27 cellular contexts compared by ENCODE assay signal in the genomic region with DNA sequence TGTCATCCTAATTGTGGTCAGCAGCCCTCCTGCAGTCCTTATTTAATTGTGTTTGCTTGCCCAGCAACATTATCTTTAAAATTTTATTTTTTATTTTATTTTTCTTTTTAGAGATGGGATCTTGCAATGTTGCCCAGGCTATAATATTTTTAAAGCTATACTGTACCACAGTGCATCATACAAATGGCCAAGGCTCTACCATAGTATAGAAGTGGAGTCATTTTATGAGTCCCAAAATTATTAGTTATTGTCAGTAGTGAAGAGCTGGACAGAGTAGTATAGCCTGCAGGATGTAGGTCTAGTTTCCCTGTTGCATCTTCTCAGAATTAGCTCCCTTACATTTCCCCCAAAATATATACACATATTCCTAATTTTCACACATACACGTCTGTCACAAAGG.
"Had no signal": no experiment of that assay in that cellular context is flagged by ENCODE, and none has a peak within 500 bp of the region (broad histone marks: within the 10 kb centered on the region; RNA-seq: fewer than 3 reads in every experiment).

No MANE protein-coding gene starts in this region.

- H3K36me3 ChIP-seq: uterus had no signal

- H3K9me3 ChIP-seq: stomach, suprapubic skin, testis, thoracic aorta, thyroid gland, tibial artery, tibial nerve, transverse colon, upper lobe of left lung, upper lobe of right lung, uterus, vagina had no signal

- H3K27me3 ChIP-seq: stomach, suprapubic skin, testis, thyroid gland, tibial artery, tibial nerve, transverse colon, upper lobe of left lung, upper lobe of right lung, uterus, vagina had no signal

- H3K4me3 ChIP-seq: stomach, suprapubic skin, testis, thoracic aorta, thyroid gland, tibial artery, tibial nerve, transverse colon, upper lobe of left lung, upper lobe of right lung, uterus, vagina had no signal

- H3K27ac ChIP-seq: stomach, suprapubic skin, testis, thoracic aorta, thyroid gland, tibial artery, tibial nerve, transverse colon, upper lobe of left lung, upper lobe of right lung, uterus, vagina had no signal

- DNase-seq: stimulated activated CD4-positive, alpha-beta T cell treated with anti-CD3 and anti-CD28 coated beads, Interleukin-2, amount 100 ng/mL, for 48 hours; stimulated activated CD4-positive, alpha-beta T cell treated with anti-CD3 and anti-CD28 coated beads, Interleukin-4, amount 100 ng/mL, for 1 hour; stimulated activated CD4-positive, alpha-beta T cell treated with anti-CD3 and anti-CD28 coated beads, Interleukin-4, amount 100 ng/mL, for 24 hours; stimulated activated CD4-positive, alpha-beta T cell treated with anti-CD3 and anti-CD28 coated beads, Interleukin-4, amount 100 ng/mL, for 4 hours; stimulated activated CD8-positive, alpha-beta memory T cell treated with anti-CD3 and anti-CD28 coated beads, Interleukin-4, amount 100 ng/mL, for 48 hours; stimulated activated naive B cell treated with anti-CD40 and anti-IgM and Interleukin-4, amounts not matched to agents 10 μg/mL and 1 μg/mL and 100 μg/mL, for 72 hours; stimulated activated naive CD4-positive, alpha-beta T cell; stimulated activated naive CD4-positive, alpha-beta T cell treated with Interleukin-2 at 50 U/mL for 16 hours; stimulated activated naive CD8-positive, alpha-beta T cell treated with anti-CD3 and anti-CD28 coated beads, Interleukin-15, amount 100 ng/mL, for 72 hours; stimulated activated naive CD8-positive, alpha-beta T cell treated with anti-CD3 and anti-CD28 coated beads, Interleukin-15, Interleukin-2, amounts not matched to agents 100 U/mL and 50 U/mL, for 24 hours; stomach; substantia nigra; testis; thyroid gland; tibial artery; transverse colon; trophoblast cell; upper lobe of left lung; upper lobe of right lung; uterus had no signal

- ATAC-seq: stimulated activated effector memory CD8-positive, alpha-beta T cell treated with anti-CD3 and anti-CD28 coated beads, Interleukin-12 subunit alpha, Interleukin-12 subunit beta, amount 100 ng/mL, for 72 hours; stimulated activated memory B cell treated with anti-CD40 and anti-IgM and Interleukin-4, amounts not matched to agents 10 μg/mL and 1 μg/mL and 100 μg/mL, for 72 hours; stimulated activated naive B cell treated with anti-CD40 and anti-IgM and Interleukin-4, amounts not matched to agents 10 μg/mL and 1 μg/mL and 100 μg/mL, for 72 hours; stimulated activated naive CD8-positive, alpha-beta T cell treated with anti-CD3 and anti-CD28 coated beads, Interleukin-15, amount 100 ng/mL, for 72 hours; stimulated activated naive CD8-positive, alpha-beta T cell treated with anti-CD3 and anti-CD28 coated beads, Interleukin-15, Interleukin-2, amounts not matched to agents 100 U/mL and 50 U/mL, for 24 hours; upper lobe of right lung had no signal

- FAIRE-seq: urothelium cell line had no signal

- H3K4me1 ChIP-seq: suprapubic skin, testis, thyroid gland, tibial artery, tibial nerve, transverse colon, upper lobe of left lung, upper lobe of right lung, uterus, vagina had no signal
